Comparison of ENCODE assay signal across 37 cellular contexts in genomic region chr3:10155123-10155472, GRCh38. TPM values are rescaled to one million over a fixed set of nuclear protein-coding genes. Genes with fewer than 3 reads are reported as not detected.
"Had no signal": no experiment of that assay in that cellular context is flagged by ENCODE, and none has a peak within 500 bp of the region (broad histone marks: within the 10 kb centered on the region; RNA-seq: fewer than 3 reads in every experiment).

No MANE protein-coding gene starts in this region.

- H3K9me3 Mint-ChIP-seq: activated naive CD4-positive, alpha-beta T cell treated with anti-CD3 and anti-CD28 coated beads, Interleukin-2, amount 50 U/mL, for 72 hours; activated T-cell treated with anti-CD3 and anti-CD28 coated beads, Interleukin-2, amount 50 U/mL, for 24 hours; brain; stimulated activated naive B cell treated with anti-CD40 and anti-IgM and Interleukin-4, amounts not matched to agents 10 μg/mL and 1 μg/mL and 100 μg/mL, for 72 hours had no signal

- H3K27ac Mint-ChIP-seq: activated CD4-positive, alpha-beta memory T cell treated with anti-CD3 and anti-CD28 coated beads for 36 hours; stimulated activated naive B cell treated with anti-CD40 and anti-IgM and Interleukin-4, amounts not matched to agents 10 μg/mL and 1 μg/mL and 100 μg/mL, for 72 hours had no signal

- H3K36me3 ChIP-seq: ovary had no signal

- H3K4me3 ChIP-seq: adrenal gland, ascending aorta, cardiac muscle cell, colonic mucosa, esophagus squamous epithelium, heart right ventricle, lower lobe of right lung, ovary, prostate gland, sigmoid colon, tibial nerve had no signal

- H3K9me3 ChIP-seq: adrenal gland, ascending aorta, colonic mucosa, esophagus squamous epithelium, heart right ventricle, lower lobe of right lung, ovary, prostate gland, sigmoid colon, tibial nerve had no signal

- H3K4me1 ChIP-seq: adrenal gland, ascending aorta, colonic mucosa, lower lobe of right lung, prostate gland, sigmoid colon had no signal

- H3K27me3 ChIP-seq: adrenal gland, ascending aorta, cardiac muscle cell, colonic mucosa, esophagus squamous epithelium, heart right ventricle, ovary, sigmoid colon, tibial nerve had no signal

- ATAC-seq: activated naive CD4-positive, alpha-beta T cell treated with anti-CD3 and anti-CD28 coated beads, Interleukin-2, amount 50 U/mL, for 72 hours; heart right ventricle; lower lobe of right lung; stimulated activated naive B cell treated with anti-CD40 and anti-IgM and Interleukin-4, amounts not matched to agents 10 μg/mL and 1 μg/mL and 100 μg/mL, for 72 hours had no signal

- DNase-seq: activated CD4-positive, alpha-beta memory T cell treated with anti-CD3 and anti-CD28 coated beads for 36 hours; activated CD4-positive, alpha-beta T cell treated with anti-CD3 and anti-CD28 coated beads, Interleukin-2, amount 10 ng/mL, durations not matched to agents 24 days and 14 days; activated CD4-positive, CD25-positive, alpha-beta regulatory T cell treated with anti-CD3 and anti-CD28 coated beads, Interleukin-2, amount 50 U/mL, for 72 hours; activated CD8-positive, alpha-beta memory T cell treated with anti-CD3 and anti-CD28 coated beads, Interleukin-2, amount 50 U/mL, for 48 hours; activated gamma-delta T cell treated with Interleukin-2 at 50 U/mL for 16 hours; activated T-cell treated with anti-CD3 and anti-CD28 coated beads, Interleukin-2, amount 50 U/mL, for 24 hours; adrenal gland; cerebellar nuclear complex; colonic mucosa; effector CD8-positive, alpha-beta T cell; esophagus squamous epithelium; foreskin melanocyte; heart right ventricle; lower lobe of right lung; mesenchymal stem cell; ovary; retina; sigmoid colon; stimulated activated CD4-positive, alpha-beta T cell treated with anti-CD3 and anti-CD28 coated beads, Interleukin-15, amount 100 ng/mL, for 24 hours; stimulated activated CD4-positive, alpha-beta T cell treated with anti-CD3 and anti-CD28 coated beads, Interleukin-2, amount 100 ng/mL, for 24 hours; stimulated activated naive B cell treated with anti-CD40 and anti-IgM and Interleukin-4, amounts not matched to agents 10 μg/mL and 1 μg/mL and 100 μg/mL, for 72 hours; T-helper 1 cell had no signal

- H3K27ac ChIP-seq: adrenal gland, ascending aorta, cardiac muscle cell, colonic mucosa, epithelial cell of prostate, esophagus squamous epithelium, heart right ventricle, lower lobe of right lung, ovary, prostate gland, sigmoid colon, tibial nerve, VCaP had no signal

- H3K27me3 Mint-ChIP-seq: activated CD4-positive, alpha-beta memory T cell treated with anti-CD3 and anti-CD28 coated beads for 36 hours; activated CD4-positive, alpha-beta T cell treated with anti-CD3 and anti-CD28 coated beads, Interleukin-2, amount 10 ng/mL, durations not matched to agents 24 days and 14 days; activated T-cell treated with anti-CD3 and anti-CD28 coated beads, Interleukin-2, amount 50 U/mL, for 24 hours; stimulated activated naive B cell treated with anti-CD40 and anti-IgM and Interleukin-4, amounts not matched to agents 10 μg/mL and 1 μg/mL and 100 μg/mL, for 72 hours had no signal

- H3K4me3 Mint-ChIP-seq: activated CD4-positive, alpha-beta memory T cell treated with anti-CD3 and anti-CD28 coated beads for 36 hours; activated CD4-positive, alpha-beta T cell treated with anti-CD3 and anti-CD28 coated beads, Interleukin-2, amount 10 ng/mL, durations not matched to agents 24 days and 14 days; activated T-cell treated with anti-CD3 and anti-CD28 coated beads, Interleukin-2, amount 50 U/mL, for 24 hours; brain; stimulated activated naive B cell treated with anti-CD40 and anti-IgM and Interleukin-4, amounts not matched to agents 10 μg/mL and 1 μg/mL and 100 μg/mL, for 72 hours had no signal

RNA-seq across cellular contexts. Expression of gene FANCD2OS, which starts 47.0 kb away (rescaled TPM):
- total RNA-seq: activated CD4-positive, alpha-beta memory T cell treated with anti-CD3 and anti-CD28 coated beads for 36 hours; activated CD4-positive, alpha-beta T cell treated with anti-CD3 and anti-CD28 coated beads, Interleukin-2, amount 10 ng/mL, durations not matched to agents 24 days and 14 days; activated naive CD4-positive, alpha-beta T cell treated with anti-CD3 and anti-CD28 coated beads, Interleukin-2, amount 50 U/mL, for 72 hours; adrenal gland; ascending aorta; cardiac muscle cell; colonic mucosa; dermis microvascular lymphatic vessel endothelial cell; esophagus squamous epithelium; glomerular endothelial cell; heart right ventricle; kidney epithelial cell; lower lobe of right lung; mononuclear cell; ovary; sigmoid colon; temporal lobe; tibial nerve; urinary bladder had no signal
- polyA plus RNA-seq: adrenal gland, cardiac muscle cell, heart right ventricle, neural cell, ovary, sigmoid colon, urinary bladder had no signal
